Comparison of ENCODE assay signal across 41 cellular contexts in the genomic region with DNA sequence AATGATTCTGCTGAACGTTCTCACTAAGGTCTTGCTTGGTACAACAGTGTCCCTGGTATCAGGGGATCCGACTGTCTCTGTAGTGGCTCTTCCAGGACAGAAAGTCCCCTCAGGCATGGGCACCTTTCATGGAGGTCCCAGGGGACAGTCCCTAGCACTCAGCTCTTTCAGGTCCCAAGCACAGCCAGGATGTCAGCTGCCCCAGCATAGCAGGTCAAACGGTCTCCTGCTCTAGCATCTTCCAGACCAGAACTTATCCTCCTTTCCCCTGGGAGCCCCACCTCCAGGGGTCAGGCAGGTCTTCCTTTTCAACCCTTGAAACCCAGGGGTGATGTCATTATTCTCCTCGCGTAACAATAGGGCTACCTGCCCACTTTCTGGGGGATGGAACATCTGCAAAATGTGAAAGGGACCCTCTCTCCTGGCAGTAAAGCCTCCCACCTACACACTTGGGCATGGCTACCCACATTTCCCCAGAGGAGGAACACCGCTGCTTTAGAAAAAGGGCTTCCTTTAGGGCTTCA. TPM values are rescaled to one million over a fixed set of nuclear protein-coding genes. Genes with fewer than 3 reads are reported as not detected.
"Had no signal": no experiment of that assay in that cellular context is flagged by ENCODE, and none has a peak within 500 bp of the region (broad histone marks: within the 10 kb centered on the region; RNA-seq: fewer than 3 reads in every experiment).

No MANE protein-coding gene starts in this region.

- H3K9me3 ChIP-seq: gastrocnemius medialis had no signal

- H3K4me3 Mint-ChIP-seq: activated B cell treated with CpG ODN at 0.5 μM for 24 hours; activated CD4-positive, alpha-beta memory T cell treated with anti-CD3 and anti-CD28 coated beads for 36 hours; activated CD4-positive, alpha-beta T cell treated with anti-CD3 and anti-CD28 coated beads, Interleukin-2, amount 10 ng/mL, durations not matched to agents 24 days and 14 days; activated CD8-positive, alpha-beta memory T cell treated with anti-CD3 and anti-CD28 coated beads, Interleukin-2, amount 10 ng/mL, durations not matched to agents 7 days and 5 days; activated CD8-positive, alpha-beta T cell treated with anti-CD3 and anti-CD28 coated beads, Interleukin-2, amount 10 ng/mL, durations not matched to agents 7 days and 5 days; activated naive CD4-positive, alpha-beta T cell treated with anti-CD3 and anti-CD28 coated beads for 36 hours; activated naive CD4-positive, alpha-beta T cell treated with anti-CD3 and anti-CD28 coated beads, Interleukin-2, amount 50 U/mL, for 24 hours; activated naive CD8-positive, alpha-beta T cell treated with anti-CD3 and anti-CD28 coated beads for 36 hours; activated naive CD8-positive, alpha-beta T cell treated with anti-CD3 and anti-CD28 coated beads, Interleukin-2, amount 50 U/mL, for 24 hours; activated T-helper 1 cell treated with anti-CD3 and anti-CD28 coated beads, Interleukin-12 subunit alpha, Interleukin-12 subunit beta, Interleukin-2, Interleukin-4 antibody, amounts not matched to agents 30 ng/mL and 10 ng/mL and 1 ng/mL, durations not matched to agents 14 hours and 24 hours and 36 hours; brain; central memory CD8-positive, alpha-beta T cell; effector memory CD8-positive, alpha-beta T cell; T-cell; T-helper 1 cell treated with Interleukin-12 subunit alpha and Interleukin-12 subunit beta and Interleukin-4 antibody, amounts not matched to agents 30 μg/mL and 1 μg/mL, for 36 hours; T-helper 2 cell treated with Interferon-gamma antibody and Interleukin-4, amounts not matched to agents 5 μg/mL and 100 μg/mL, for 36 hours had no signal

- DNase-seq: activated B cell treated with CpG ODN at 0.5 μM for 24 hours; activated CD4-positive, alpha-beta memory T cell treated with anti-CD3 and anti-CD28 coated beads for 36 hours; activated CD4-positive, alpha-beta T cell treated with anti-CD3 and anti-CD28 coated beads, Interleukin-2, amount 10 ng/mL, durations not matched to agents 24 days and 14 days; activated CD8-positive, alpha-beta memory T cell treated with anti-CD3 and anti-CD28 coated beads, Interleukin-2, amount 10 ng/mL, durations not matched to agents 7 days and 5 days; activated CD8-positive, alpha-beta memory T cell treated with anti-CD3 and anti-CD28 coated beads, Interleukin-2, amount 50 U/mL, for 4 hours; activated CD8-positive, alpha-beta T cell treated with anti-CD3 and anti-CD28 coated beads, Interleukin-2, amount 10 ng/mL, durations not matched to agents 7 days and 5 days; activated effector memory CD4-positive, alpha-beta T cell treated with anti-CD3 and anti-CD28 coated beads, Interleukin-2, amount 50 U/mL, for 16 hours; activated naive CD4-positive, alpha-beta T cell treated with anti-CD3 and anti-CD28 coated beads for 36 hours; activated naive CD8-positive, alpha-beta T cell treated with anti-CD3 and anti-CD28 coated beads for 36 hours; activated naive CD8-positive, alpha-beta T cell treated with anti-CD3 and anti-CD28 coated beads, Interleukin-2, amount 50 U/mL, for 24 hours; activated T-cell treated with anti-CD3 and anti-CD28 coated beads, Interleukin-2, amount 50 U/mL, for 1 hour; activated T-cell treated with anti-CD3 and anti-CD28 coated beads, Interleukin-2, amount 50 U/mL, for 48 hours; adrenal gland; amygdala; aorta; cortex of kidney; dermis blood vessel endothelial cell; effector CD4-positive, alpha-beta T cell; effector memory CD8-positive, alpha-beta T cell; erythroblast; foreskin keratinocyte; gastrocnemius medialis; glutamatergic neuron; heart left ventricle; T-cell; T1000; WERI-Rb-1 had no signal

- ATAC-seq: activated CD4-positive, CD25-positive, alpha-beta regulatory T cell treated with anti-CD3 and anti-CD28 coated beads, Interleukin-2, amount 50 U/mL, for 24 hours; activated CD8-positive, alpha-beta memory T cell treated with anti-CD3 and anti-CD28 coated beads, Interleukin-2, amount 10 ng/mL, durations not matched to agents 7 days and 5 days; activated CD8-positive, alpha-beta T cell treated with anti-CD3 and anti-CD28 coated beads, Interleukin-2, amount 10 ng/mL, durations not matched to agents 7 days and 5 days; activated naive CD8-positive, alpha-beta T cell treated with anti-CD3 and anti-CD28 coated beads, Interleukin-2, amount 50 U/mL, for 24 hours; effector memory CD8-positive, alpha-beta T cell; gastrocnemius medialis; heart left ventricle; T-cell had no signal

- FAIRE-seq: bronchial epithelial cell, colon had no signal

- H3K27me3 ChIP-seq: adrenal gland, esophagus muscularis mucosa, foreskin keratinocyte, gastrocnemius medialis, heart left ventricle had no signal

- H3K27me3 Mint-ChIP-seq: activated CD4-positive, alpha-beta memory T cell treated with anti-CD3 and anti-CD28 coated beads for 36 hours; activated CD4-positive, alpha-beta T cell treated with anti-CD3 and anti-CD28 coated beads, Interleukin-2, amount 10 ng/mL, durations not matched to agents 24 days and 14 days; activated CD8-positive, alpha-beta memory T cell treated with anti-CD3 and anti-CD28 coated beads, Interleukin-2, amount 10 ng/mL, durations not matched to agents 7 days and 5 days; activated naive CD4-positive, alpha-beta T cell treated with anti-CD3 and anti-CD28 coated beads, Interleukin-2, amount 50 U/mL, for 24 hours; activated naive CD8-positive, alpha-beta T cell treated with anti-CD3 and anti-CD28 coated beads for 36 hours; activated naive CD8-positive, alpha-beta T cell treated with anti-CD3 and anti-CD28 coated beads, Interleukin-2, amount 50 U/mL, for 24 hours; brain; central memory CD8-positive, alpha-beta T cell; effector memory CD8-positive, alpha-beta T cell; T-cell had no signal

- H3K27ac ChIP-seq: esophagus muscularis mucosa, foreskin keratinocyte, gastrocnemius medialis, heart left ventricle, WERI-Rb-1 had no signal

- H3K4me3 ChIP-seq: adrenal gland, esophagus muscularis mucosa, gastrocnemius medialis, heart left ventricle had no signal

- H3K4me1 ChIP-seq: esophagus muscularis mucosa, gastrocnemius medialis, heart left ventricle had no signal

- H3K27ac Mint-ChIP-seq: activated B cell treated with CpG ODN at 0.5 μM for 24 hours; activated CD4-positive, alpha-beta memory T cell treated with anti-CD3 and anti-CD28 coated beads for 36 hours; activated CD4-positive, alpha-beta T cell treated with anti-CD3 and anti-CD28 coated beads, Interleukin-2, amount 10 ng/mL, durations not matched to agents 24 days and 14 days; activated CD8-positive, alpha-beta memory T cell treated with anti-CD3 and anti-CD28 coated beads, Interleukin-2, amount 10 ng/mL, durations not matched to agents 7 days and 5 days; activated CD8-positive, alpha-beta T cell treated with anti-CD3 and anti-CD28 coated beads, Interleukin-2, amount 10 ng/mL, durations not matched to agents 7 days and 5 days; activated naive CD4-positive, alpha-beta T cell treated with anti-CD3 and anti-CD28 coated beads for 36 hours; activated naive CD4-positive, alpha-beta T cell treated with anti-CD3 and anti-CD28 coated beads, Interleukin-2, amount 50 U/mL, for 24 hours; activated naive CD8-positive, alpha-beta T cell treated with anti-CD3 and anti-CD28 coated beads for 36 hours; activated naive CD8-positive, alpha-beta T cell treated with anti-CD3 and anti-CD28 coated beads, Interleukin-2, amount 50 U/mL, for 24 hours; activated T-helper 1 cell treated with anti-CD3 and anti-CD28 coated beads, Interleukin-12 subunit alpha, Interleukin-12 subunit beta, Interleukin-2, Interleukin-4 antibody, amounts not matched to agents 30 ng/mL and 10 ng/mL and 1 ng/mL, durations not matched to agents 14 hours and 24 hours and 36 hours; activated T-helper 2 cell treated with anti-CD3 and anti-CD28 coated beads, Interferon-gamma antibody, Interleukin-2, Interleukin-4, amounts not matched to agents 10 μg/mL and 5 μg/mL and 100 μg/mL, durations not matched to agents 14 hours and 24 hours and 36 hours; brain; effector memory CD8-positive, alpha-beta T cell; T-cell; T-helper 1 cell treated with Interleukin-12 subunit alpha and Interleukin-12 subunit beta and Interleukin-4 antibody, amounts not matched to agents 30 μg/mL and 1 μg/mL, for 36 hours; T-helper 2 cell treated with Interferon-gamma antibody and Interleukin-4, amounts not matched to agents 5 μg/mL and 100 μg/mL, for 36 hours had no signal

- H3K4me1 Mint-ChIP-seq: activated B cell treated with CpG ODN at 0.5 μM for 24 hours; activated CD4-positive, alpha-beta T cell treated with anti-CD3 and anti-CD28 coated beads, Interleukin-2, amount 10 ng/mL, durations not matched to agents 24 days and 14 days; activated CD8-positive, alpha-beta memory T cell treated with anti-CD3 and anti-CD28 coated beads, Interleukin-2, amount 10 ng/mL, durations not matched to agents 7 days and 5 days; activated naive CD4-positive, alpha-beta T cell treated with anti-CD3 and anti-CD28 coated beads, Interleukin-2, amount 50 U/mL, for 24 hours; activated naive CD8-positive, alpha-beta T cell treated with anti-CD3 and anti-CD28 coated beads for 36 hours; brain; central memory CD8-positive, alpha-beta T cell; T-cell had no signal

- H3K9me3 Mint-ChIP-seq: activated naive CD4-positive, alpha-beta T cell treated with anti-CD3 and anti-CD28 coated beads, Interleukin-2, amount 50 U/mL, for 24 hours; activated naive CD8-positive, alpha-beta T cell treated with anti-CD3 and anti-CD28 coated beads, Interleukin-2, amount 50 U/mL, for 24 hours; central memory CD8-positive, alpha-beta T cell; effector memory CD8-positive, alpha-beta T cell had no signal

RNA-seq across cellular contexts. Expression of a gene that starts 24.7 kb away (rescaled TPM):
- total RNA-seq: activated B cell treated with CpG ODN at 0.5 μM for 24 hours; activated CD8-positive, alpha-beta T cell treated with anti-CD3 and anti-CD28 coated beads, Interleukin-2, amount 10 ng/mL, durations not matched to agents 7 days and 5 days; activated naive CD4-positive, alpha-beta T cell treated with anti-CD3 and anti-CD28 coated beads for 36 hours; bronchial epithelial cell; cardiac septum; cerebellum; dermis blood vessel endothelial cell; esophagus muscularis mucosa; foreskin keratinocyte; gastrocnemius medialis had no signal

RNA-seq across cellular contexts. Expression of a gene that starts 44.5 kb away (rescaled TPM):
- total RNA-seq: activated B cell treated with CpG ODN at 0.5 μM for 24 hours; activated CD4-positive, alpha-beta memory T cell treated with anti-CD3 and anti-CD28 coated beads for 36 hours; activated CD4-positive, alpha-beta T cell treated with anti-CD3 and anti-CD28 coated beads, Interleukin-2, amount 10 ng/mL, durations not matched to agents 24 days and 14 days; activated CD8-positive, alpha-beta memory T cell treated with anti-CD3 and anti-CD28 coated beads for 36 hours; activated CD8-positive, alpha-beta memory T cell treated with anti-CD3 and anti-CD28 coated beads, Interleukin-2, amount 10 ng/mL, durations not matched to agents 7 days and 5 days; activated CD8-positive, alpha-beta T cell treated with anti-CD3 and anti-CD28 coated beads, Interleukin-2, amount 10 ng/mL, durations not matched to agents 7 days and 5 days; activated naive CD4-positive, alpha-beta T cell treated with anti-CD3 and anti-CD28 coated beads for 36 hours; activated naive CD8-positive, alpha-beta T cell treated with anti-CD3 and anti-CD28 coated beads for 36 hours; activated T-helper 1 cell treated with anti-CD3 and anti-CD28 coated beads, Interleukin-12 subunit alpha, Interleukin-12 subunit beta, Interleukin-2, Interleukin-4 antibody, amounts not matched to agents 30 ng/mL and 10 ng/mL and 1 ng/mL, durations not matched to agents 14 hours and 24 hours and 36 hours; activated T-helper 2 cell treated with anti-CD3 and anti-CD28 coated beads, Interferon-gamma antibody, Interleukin-2, Interleukin-4, amounts not matched to agents 10 μg/mL and 5 μg/mL and 100 μg/mL, durations not matched to agents 14 hours and 24 hours and 36 hours; adrenal gland; bronchial epithelial cell; cardiac septum; cerebellum; dermis blood vessel endothelial cell; foreskin keratinocyte; gastrocnemius medialis; heart left ventricle; T-cell had no signal
